1 cellular context compared by ENCODE assay signal in genomic region chr5:7908317-7908716, GRCh38.
TF ChIP-seq lines count a peak whose summit lies in the region.

No MANE protein-coding gene starts in this region.

TF ChIP-seq in HepG2, 621 proteins besides CTCF, POLR2A, EP300 and RAD21:
- TF ChIP-seq ZNF160 (CRISPR knock-in tag; IDR thresholded peaks at IDR 0.05) (peak; percentile 93; the same call in 1 of the 2 replicates), HNF1A (IDR thresholded peaks at IDR 0.05; ENCODE audit: low read depth) (no peak), HNF1A (CRISPR knock-in tag; IDR thresholded peaks at IDR 0.05; ENCODE audit: borderline replicate concordance) (no peak), NBN (conservative IDR thresholded peaks at IDR 0.05) (no peak)
